ENCODE assay signal across 11 cellular contexts in genomic region chr14:34937442-34937841, GRCh38.
"Had no signal": no experiment of that assay in that cellular context is flagged by ENCODE, and none has a peak within 500 bp of the region (broad histone marks: within the 10 kb centered on the region; RNA-seq: fewer than 3 reads in every experiment).

No MANE protein-coding gene starts in this region.

- H3K27me3 ChIP-seq: dorsolateral prefrontal cortex, esophagus muscularis mucosa, testis had no signal

- H3K79me2 ChIP-seq: parathyroid adenoma had no signal

- ATAC-seq: left lobe of liver; stimulated activated naive CD8-positive, alpha-beta T cell treated with anti-CD3 and anti-CD28 coated beads, Interleukin-15, amount 100 ng/mL, for 72 hours had no signal

- H3K4me1 Mint-ChIP-seq: memory B cell had no signal

- H3K4me3 ChIP-seq: dorsolateral prefrontal cortex, esophagus muscularis mucosa, testis had no signal

- H3K9ac ChIP-seq: parathyroid adenoma had no signal

- H3K27me3 Mint-ChIP-seq: memory B cell; stimulated activated naive CD8-positive, alpha-beta T cell treated with anti-CD3 and anti-CD28 coated beads, Interleukin-15, amount 100 ng/mL, for 72 hours had no signal

- H2AFZ ChIP-seq: parathyroid adenoma had no signal

- H3K27ac Mint-ChIP-seq: memory B cell had no signal

- H3K4me1 ChIP-seq: esophagus muscularis mucosa, parathyroid adenoma, testis had no signal

- H3K9me3 ChIP-seq: esophagus muscularis mucosa, testis had no signal

- H3K27ac ChIP-seq: dorsolateral prefrontal cortex, esophagus muscularis mucosa, parathyroid adenoma, testis had no signal

- H3K4me3 Mint-ChIP-seq: memory B cell had no signal

- H3K36me3 ChIP-seq: esophagus muscularis mucosa had no signal

- DNase-seq: activated CD4-positive, CD25-positive, alpha-beta regulatory T cell treated with anti-CD3 and anti-CD28 coated beads, Interleukin-2, amount 50 U/mL, for 72 hours; activated effector memory CD4-positive, alpha-beta T cell treated with Interleukin-2 at 50 U/mL for 16 hours; dorsolateral prefrontal cortex; glutamatergic neuron; stimulated activated CD4-positive, alpha-beta T cell treated with anti-CD3 and anti-CD28 coated beads, Interleukin-4, amount 100 ng/mL, for 4 hours; stimulated activated naive CD8-positive, alpha-beta T cell treated with anti-CD3 and anti-CD28 coated beads, Interleukin-15, amount 100 ng/mL, for 72 hours; testis had no signal
